11 cellular contexts compared by ENCODE assay signal in the genomic region with DNA sequence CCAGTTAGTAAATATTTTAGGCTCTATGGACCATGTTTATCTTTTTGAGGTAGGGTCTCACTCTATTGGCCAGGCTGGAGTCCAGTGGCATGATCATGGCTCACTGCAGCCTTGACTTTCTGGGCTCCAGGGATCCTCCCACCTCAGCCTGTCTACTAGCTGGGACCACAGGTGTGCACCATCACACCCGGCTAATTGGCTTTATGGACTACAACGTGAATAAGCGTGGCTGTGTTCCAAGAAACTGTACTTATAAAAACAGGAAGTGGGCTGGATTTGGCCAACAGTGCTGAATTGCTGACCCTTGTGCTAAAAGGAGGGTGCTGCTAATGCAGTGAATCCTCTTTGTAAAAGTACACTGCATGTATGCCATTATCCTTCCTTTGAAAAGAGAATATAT.
A peak's percentile ranks its signal among the peaks of the same experiment; 100 is the strongest.
DNase-seq lines count a peak whose midpoint lies in the region; ATAC-seq and TF ChIP-seq lines count a peak whose summit lies in the region.
"Had no signal": no experiment of that assay in that cellular context is flagged by ENCODE, and none has a peak within 500 bp of the region (broad histone marks: within the 10 kb centered on the region; RNA-seq: fewer than 3 reads in every experiment).

No MANE protein-coding gene starts in this region.

- in situ Hi-C loops in Caki2 (cut with HindIII; ENCODE audit: low pct_unique_long_range_greater_than_20kb, low sequenced_read_pairs) = no loop called here
- in situ Hi-C loops in GM13976 (cut with MboI; ENCODE audit: low sequenced_read_pairs, unreplicated experiment) = no loop called here

- TF ChIP-seq CTCF in epithelial cell of proximal tubule (conservative IDR thresholded peaks at IDR 0.05; ENCODE audit: low read depth, low read length) (no peak), GM13976 (IDR thresholded peaks at IDR 0.05; ENCODE audit: borderline replicate concordance, control extremely low read depth, extremely low read depth, insufficient read depth, missing control alignments) (no peak)

- no peak overlapping the region for H3K4me3 ChIP-seq in epithelial cell of proximal tubule (ENCODE audit: low read depth, low read length)
- H3K4me3 ChIP-seq: BLaER1 treated with 17β-estradiol and CSF1 and Interleukin-3, amounts not matched to agents 10 nM and 100 nM had no signal

- DNase-seq in Caki2 (ENCODE audit: low read depth) = peak; percentile 28
- DNase-seq in MV-4-11 (lab: John Stamatoyannopoulos, UW) = peak; percentile 53
- peak; percentile 47 for DNase-seq in NOMO-1 treated with DMSO at 0.1 percent for 48 hours (lab: John Stamatoyannopoulos, UW; ENCODE audit: unreplicated experiment)
- peak; percentile 18 for DNase-seq in epithelial cell of proximal tubule (ENCODE audit: low read depth)
- no peak for DNase-seq in GM13976 (ENCODE audit: low spot score)
- DNase-seq: activated naive CD8-positive, alpha-beta T cell treated with anti-CD3 and anti-CD28 coated beads, Interleukin-2, amount 10 ng/mL, durations not matched to agents 7 days and 5 days; KG1 had no signal

- ATAC-seq in HG03045 (IDR thresholded peaks at IDR 0.05; ENCODE audit: unreplicated experiment) (no peak), GM21786 (IDR thresholded peaks at IDR 0.05; ENCODE audit: unreplicated experiment) (no peak), HG03108 (IDR thresholded peaks at IDR 0.05; ENCODE audit: unreplicated experiment) (no peak)
